Comparison of ENCODE assay signal across 21 cellular contexts in the genomic region with DNA sequence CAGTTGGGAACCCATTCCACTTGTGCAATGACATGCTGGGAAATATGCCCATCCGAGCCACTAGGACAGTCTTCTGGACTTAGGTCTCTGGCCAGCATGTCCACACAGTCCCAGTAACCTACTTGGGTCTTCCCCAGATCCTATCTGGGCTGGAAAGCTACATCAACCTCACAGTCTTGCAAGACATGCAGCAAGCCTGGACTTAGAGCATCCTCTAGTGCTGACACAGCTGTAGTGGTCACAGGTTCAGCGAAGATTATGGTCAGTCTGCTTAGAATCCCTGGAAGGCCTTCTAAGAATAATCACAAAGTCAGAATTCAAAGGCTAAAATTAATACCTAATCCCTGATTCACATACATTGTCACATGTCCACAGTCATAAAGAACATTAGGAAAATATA.
"Had no signal": no experiment of that assay in that cellular context is flagged by ENCODE, and none has a peak within 500 bp of the region (broad histone marks: within the 10 kb centered on the region; RNA-seq: fewer than 3 reads in every experiment).

No MANE protein-coding gene starts in this region.

- H3K27ac Mint-ChIP-seq: effector memory CD8-positive, alpha-beta T cell; naive thymus-derived CD8-positive, alpha-beta T cell; nephron progenitor cell; stimulated activated effector memory CD8-positive, alpha-beta T cell treated with anti-CD3 and anti-CD28 coated beads, Interleukin-12 subunit alpha, Interleukin-12 subunit beta, amount 100 ng/mL, for 72 hours had no signal

- H3K27ac ChIP-seq: left lung, ovary, psoas muscle, sigmoid colon, stomach, thyroid gland had no signal

- H3K27me3 ChIP-seq: left lung, ovary, sigmoid colon, stomach, thyroid gland had no signal

- H3K36me3 ChIP-seq: left lung, ovary, sigmoid colon, stomach, thyroid gland had no signal

- H3K4me3 ChIP-seq: left lung, ovary, psoas muscle, sigmoid colon, stomach, thyroid gland had no signal

- H3K36me3 Mint-ChIP-seq: naive thymus-derived CD8-positive, alpha-beta T cell; stimulated activated effector memory CD8-positive, alpha-beta T cell treated with anti-CD3 and anti-CD28 coated beads, Interleukin-12 subunit alpha, Interleukin-12 subunit beta, amount 100 ng/mL, for 72 hours had no signal

- ATAC-seq: effector memory CD8-positive, alpha-beta T cell; left lung; naive thymus-derived CD8-positive, alpha-beta T cell; psoas muscle; right cardiac atrium; stimulated activated effector memory CD8-positive, alpha-beta T cell treated with anti-CD3 and anti-CD28 coated beads, Interleukin-12 subunit alpha, Interleukin-12 subunit beta, amount 100 ng/mL, for 72 hours had no signal

- H3K27me3 Mint-ChIP-seq: effector memory CD8-positive, alpha-beta T cell; naive thymus-derived CD8-positive, alpha-beta T cell had no signal

- H3K4me3 Mint-ChIP-seq: effector memory CD8-positive, alpha-beta T cell; naive thymus-derived CD8-positive, alpha-beta T cell; nephron progenitor cell; stimulated activated effector memory CD8-positive, alpha-beta T cell treated with anti-CD3 and anti-CD28 coated beads, Interleukin-12 subunit alpha, Interleukin-12 subunit beta, amount 100 ng/mL, for 72 hours had no signal

- H3K9me3 ChIP-seq: ovary, psoas muscle, thyroid gland had no signal

- H3K4me1 ChIP-seq: left lung, psoas muscle, sigmoid colon, stomach, thyroid gland had no signal

- H3K4me1 Mint-ChIP-seq: naive thymus-derived CD8-positive, alpha-beta T cell; nephron progenitor cell; stimulated activated effector memory CD8-positive, alpha-beta T cell treated with anti-CD3 and anti-CD28 coated beads, Interleukin-12 subunit alpha, Interleukin-12 subunit beta, amount 100 ng/mL, for 72 hours had no signal

- DNase-seq: cortex of kidney; effector memory CD8-positive, alpha-beta T cell; hypothalamus; kidney; left lung; mesenchymal stem cell; naive thymus-derived CD8-positive, alpha-beta T cell; nephron progenitor cell; occipital lobe; ovary; posterior cingulate gyrus; psoas muscle; right cardiac atrium; sigmoid colon; stimulated activated CD4-positive, alpha-beta T cell treated with anti-CD3 and anti-CD28 coated beads, Interleukin-2, amount 100 ng/mL, for 24 hours; stimulated activated CD4-positive, alpha-beta T cell treated with anti-CD3 and anti-CD28 coated beads, Interleukin-4, amount 100 ng/mL, for 24 hours; stimulated activated naive CD4-positive, alpha-beta T cell treated with Interleukin-2 at 50 U/mL for 16 hours; stomach; thyroid gland; trophoblast cell had no signal
